In genomic region chr2:64637931-64638330, GRCh38 we compare ENCODE assay signal across 13 cellular contexts. TPM values are rescaled to one million over a fixed set of nuclear protein-coding genes. Genes with fewer than 3 reads are reported as not detected.
A peak's percentile ranks its signal among the peaks of the same experiment; 100 is the strongest.
DNase-seq lines count a peak whose midpoint lies in the region; ATAC-seq and TF ChIP-seq lines count a peak whose summit lies in the region.
"Had no signal": no experiment of that assay in that cellular context is flagged by ENCODE, and none has a peak within 500 bp of the region (broad histone marks: within the 10 kb centered on the region; RNA-seq: fewer than 3 reads in every experiment).

No MANE protein-coding gene starts in this region.

- H3K4me3 Mint-ChIP-seq in activated CD8-positive, alpha-beta memory T cell treated with anti-CD3 and anti-CD28 coated beads, Interleukin-2, amount 10 ng/mL, durations not matched to agents 7 days and 5 days: no peak overlapping the region
- H3K4me3 Mint-ChIP-seq in stimulated activated memory B cell treated with anti-CD40 and anti-IgM and Interleukin-4, amounts not matched to agents 10 μg/mL and 1 μg/mL and 100 μg/mL, for 72 hours: peak overlapping the region; percentile 74
- no peak overlapping the region for H3K4me3 Mint-ChIP-seq in GM23338

- peaks cover 0 to 26% (median 19%) of the 10 kb centered on the region in 4 donors for H3K4me1 ChIP-seq in Peyer's patch
- peaks cover 64% of the 10 kb centered on the region for H3K4me1 ChIP-seq in GM23338 (ENCODE audit: insufficient read depth)

- peaks cover 27% of the 10 kb centered on the region for H3K36me3 Mint-ChIP-seq in activated CD8-positive, alpha-beta memory T cell treated with anti-CD3 and anti-CD28 coated beads, Interleukin-2, amount 10 ng/mL, durations not matched to agents 7 days and 5 days
- H3K36me3 Mint-ChIP-seq in stimulated activated memory B cell treated with anti-CD40 and anti-IgM and Interleukin-4, amounts not matched to agents 10 μg/mL and 1 μg/mL and 100 μg/mL, for 72 hours: peaks cover 25% of the 10 kb centered on the region
- peaks cover 15% of the 10 kb centered on the region for H3K36me3 Mint-ChIP-seq in GM23338 (ENCODE audit: low read depth)

- TF ChIP-seq CTCF in Peyer's patch (IDR thresholded peaks at IDR 0.05): no peak
- TF ChIP-seq CTCF in GM23338 (conservative IDR thresholded peaks at IDR 0.05; ENCODE audit: low read depth in 2 of 2): no peak

- H3K27ac ChIP-seq in Peyer's patch (peak overlapping the region in 3 of 4 donors; percentile 37 to 86 (median 78)), epithelial cell of prostate (peak overlapping the region; percentile 79), GM23338 (ENCODE audit: low read depth) (no peak overlapping the region)
- H3K27ac ChIP-seq: tibial artery had no signal

- H3K4me1 Mint-ChIP-seq in activated CD8-positive, alpha-beta memory T cell treated with anti-CD3 and anti-CD28 coated beads, Interleukin-2, amount 10 ng/mL, durations not matched to agents 7 days and 5 days: peaks cover 64% of the 10 kb centered on the region
- peaks cover 80% of the 10 kb centered on the region for H3K4me1 Mint-ChIP-seq in stimulated activated memory B cell treated with anti-CD40 and anti-IgM and Interleukin-4, amounts not matched to agents 10 μg/mL and 1 μg/mL and 100 μg/mL, for 72 hours
- peaks cover 72% of the 10 kb centered on the region for H3K4me1 Mint-ChIP-seq in GM23338

- no peaks in the 10 kb centered on the region for H3K27me3 ChIP-seq in Peyer's patch
- peaks cover 10% of the 10 kb centered on the region; the same call in 1 of the 2 replicates for H3K27me3 ChIP-seq in GM23338 (ENCODE audit: insufficient read depth)
- H3K27me3 ChIP-seq: tibial artery had no signal

- H3K79me2 ChIP-seq in GM23338 (replicated peaks; ENCODE audit: insufficient read depth): peaks cover 44% of the 10 kb centered on the region

- H3K4me2 ChIP-seq in GM23338: no peak overlapping the region

- H3K27ac Mint-ChIP-seq in activated CD8-positive, alpha-beta memory T cell treated with anti-CD3 and anti-CD28 coated beads, Interleukin-2, amount 10 ng/mL, durations not matched to agents 7 days and 5 days: peak overlapping the region; percentile 85
- peak overlapping the region; percentile 94 for H3K27ac Mint-ChIP-seq in stimulated activated memory B cell treated with anti-CD40 and anti-IgM and Interleukin-4, amounts not matched to agents 10 μg/mL and 1 μg/mL and 100 μg/mL, for 72 hours
- H3K27ac Mint-ChIP-seq in GM23338: no peak overlapping the region

- TF ChIP-seq POLR2A in Peyer's patch (IDR thresholded peaks at IDR 0.05): no peak

- peaks cover 22% of the 10 kb centered on the region; the same call in 1 of the 2 replicates for H4K20me1 ChIP-seq in GM23338 (replicated peaks; ENCODE audit: insufficient read depth)

- no peaks in the 10 kb centered on the region for H3K9me3 ChIP-seq in Peyer's patch
- H3K9me3 ChIP-seq: tibial artery had no signal

- no peaks in the 10 kb centered on the region for H3K9me2 ChIP-seq in GM23338 (ENCODE audit: insufficient read depth)

- CTCF ChIA-PET in activated CD8-positive, alpha-beta memory T cell treated with anti-CD3 and anti-CD28 coated beads, Interleukin-2, amount 10 ng/mL, durations not matched to agents 7 days and 5 days (lab: Charles Lee): interaction anchor here (1.3 to 5.1 kb wide), 5 partner anchors 8 to 97 kb away, joined by 3 to 27 read pairs (median 5); partner anchors contain the start of gene SERTAD2

- no peak for ATAC-seq in activated CD8-positive, alpha-beta memory T cell treated with anti-CD3 and anti-CD28 coated beads, Interleukin-2, amount 10 ng/mL, durations not matched to agents 7 days and 5 days
- no peak for ATAC-seq in stimulated activated memory B cell treated with anti-CD40 and anti-IgM and Interleukin-4, amounts not matched to agents 10 μg/mL and 1 μg/mL and 100 μg/mL, for 72 hours
- ATAC-seq in GM23338: no peak

- DNase-seq in activated CD8-positive, alpha-beta memory T cell treated with anti-CD3 and anti-CD28 coated beads, Interleukin-2, amount 10 ng/mL, durations not matched to agents 7 days and 5 days: no peak
- no peak for DNase-seq in activated CD8-positive, alpha-beta memory T cell treated with anti-CD3 and anti-CD28 coated beads, Interleukin-2, amount 50 U/mL, for 4 hours
- DNase-seq in Peyer's patch: no peak
- DNase-seq in epithelial cell of prostate (ENCODE audit: low read depth, low spot score): no peak
- no peak for DNase-seq in NCI-H2196 treated with DMSO at 0.1 percent for 48 hours (lab: John Stamatoyannopoulos, UW; ENCODE audit: unreplicated experiment)
- no peak for DNase-seq in GM23338 (ENCODE audit: low spot score)
- DNase-seq in NOMO-1 treated with DMSO at 0.1 percent for 48 hours (lab: John Stamatoyannopoulos, UW; ENCODE audit: unreplicated experiment): no peak
- DNase-seq: NCI-H1048; NCI-H526 treated with DMSO at 0.1 percent for 48 hours; occipital lobe; stimulated activated CD4-positive, alpha-beta T cell treated with anti-CD3 and anti-CD28 coated beads, Interleukin-4, amount 100 ng/mL, for 1 hour; tibial artery had no signal

- no peak overlapping the region for H3K4me3 ChIP-seq in Peyer's patch
- no peak overlapping the region for H3K4me3 ChIP-seq in GM23338
- H3K4me3 ChIP-seq: tibial artery had no signal

- no peaks in the 10 kb centered on the region for H3K9me3 Mint-ChIP-seq in activated CD8-positive, alpha-beta memory T cell treated with anti-CD3 and anti-CD28 coated beads, Interleukin-2, amount 10 ng/mL, durations not matched to agents 7 days and 5 days (ENCODE audit: low read depth)
- H3K9me3 Mint-ChIP-seq in stimulated activated memory B cell treated with anti-CD40 and anti-IgM and Interleukin-4, amounts not matched to agents 10 μg/mL and 1 μg/mL and 100 μg/mL, for 72 hours: no peaks in the 10 kb centered on the region
- H3K9me3 Mint-ChIP-seq in GM23338: no peaks in the 10 kb centered on the region

- peaks cover 0 to 34% (median 0%) of the 10 kb centered on the region in 3 donors for H3K36me3 ChIP-seq in Peyer's patch
- H3K36me3 ChIP-seq in GM23338 (ENCODE audit: insufficient read depth): no peaks in the 10 kb centered on the region

- H2AFZ ChIP-seq in GM23338: no peak overlapping the region

- H3F3A ChIP-seq in GM23338 (replicated peaks; ENCODE audit: low read depth): no peaks in the 10 kb centered on the region

- H3K27me3 Mint-ChIP-seq in activated CD8-positive, alpha-beta memory T cell treated with anti-CD3 and anti-CD28 coated beads, Interleukin-2, amount 10 ng/mL, durations not matched to agents 7 days and 5 days: no peaks in the 10 kb centered on the region
- H3K27me3 Mint-ChIP-seq in stimulated activated memory B cell treated with anti-CD40 and anti-IgM and Interleukin-4, amounts not matched to agents 10 μg/mL and 1 μg/mL and 100 μg/mL, for 72 hours: no peaks in the 10 kb centered on the region
- peaks cover 12% of the 10 kb centered on the region for H3K27me3 Mint-ChIP-seq in GM23338 (ENCODE audit: insufficient read depth, low read depth, poor library complexity)

RNA-seq across cellular contexts. Expression of gene SERTAD2, which starts 15.8 kb away (rescaled TPM):
- 10 to 100 TPM; 24.3 to 53.7 TPM for total RNA-seq in activated CD8-positive, alpha-beta memory T cell treated with anti-CD3 and anti-CD28 coated beads, Interleukin-2, amount 10 ng/mL, durations not matched to agents 7 days and 5 days
- 10 to 100 TPM in 1 of 4 donors, 1 to 10 TPM in 3; 8.7 to 10.3 (median 9.8) TPM for total RNA-seq in Peyer's patch
- total RNA-seq in GM23338 (2014; rRNA removed; shearing (Covaris generic)): 6.2 and 6.6 TPM in 2 replicates
- 6.4 and 6.7 TPM in 2 replicates for polyA plus RNA-seq in GM23338 (2016; fragmentation: Nextera tagmentation; extraction: Ambion mirVana)
